In genomic region chr19:15449620-15450527, GRCh38 we compare ENCODE assay signal across 1 cellular context.
TF ChIP-seq lines count a peak whose summit lies in the region.

Gene WIZ, minus strand, starts transcription at chr19:15449956. Its CDS starts 1,649 bp downstream, at chr19:15448307.

TF ChIP-seq in K562, 482 proteins besides CTCF, POLR2A, EP300 and RAD21 (continued from another document):
- TF ChIP-seq NR2C1 (IDR thresholded peaks at IDR 0.05) (no peak), NR2C1 (tag; IDR thresholded peaks at IDR 0.05) (0 out of 2 replicates have a peak, but pooled peaks have one; percentile 39), PHF8 (IDR thresholded peaks at IDR 0.05; ENCODE audit: borderline replicate concordance, low read length) (peak; percentile 53; the same call in 1 of the 2 replicates), THAP7 (CRISPR knock-in tag; IDR thresholded peaks at IDR 0.05) (peak; percentile 98), GMEB1 (CRISPR knock-in tag; IDR thresholded peaks at IDR 0.05) (0 out of 2 replicates have a peak, but pooled peaks have one; percentile 34), HMGN3 (IDR thresholded peaks at IDR 0.05; ENCODE audit: borderline replicate concordance, extremely low read depth, insufficient read length, low read depth, low read length) (peak; percentile 9), CXXC5 (CRISPR knock-in tag; IDR thresholded peaks at IDR 0.05) (0 out of 2 replicates have a peak, but pooled peaks have one; percentile 42), SIX5 (IDR thresholded peaks at IDR 0.05; ENCODE audit: borderline replicate concordance in 1 of 2, insufficient read depth in 1 of 2, low read depth in 1 of 2, low read length in 2 of 2) (peak; percentile 39 to 71; a peak in 3 of 4 replicates), ELF1 (tag; IDR thresholded peaks at IDR 0.05) (no peak), HCFC1 (IDR thresholded peaks at IDR 0.05; ENCODE audit: low read depth, low read length) (peak; percentile 87), ZBED1 (IDR thresholded peaks at IDR 0.05) (no peak), CTBP1 (IDR thresholded peaks at IDR 0.05; ENCODE audit: borderline replicate concordance) (0 out of 2 replicates have a peak, but pooled peaks have one; percentile 30), ZNF347 (CRISPR knock-in tag; IDR thresholded peaks at IDR 0.05; ENCODE audit: low read depth) (no peak), SNAPC5 (CRISPR knock-in tag; IDR thresholded peaks at IDR 0.05) (no peak), MXI1 (IDR thresholded peaks at IDR 0.05; ENCODE audit: low read depth, low read length) (0 out of 2 replicates have a peak, but pooled peaks have one; percentile 18), RB1 (IDR thresholded peaks at IDR 0.05; ENCODE audit: low read depth) (peak; percentile 58), GATAD2B (IDR thresholded peaks at IDR 0.05; ENCODE audit: borderline replicate concordance) (no peak), SIN3A (IDR thresholded peaks at IDR 0.05; ENCODE audit: borderline replicate concordance in 2 of 2, control insufficient read depth in 1 of 2, low read depth in 2 of 2, low read length in 2 of 2) (peak in 1 of 2 experiments; percentile 60; a peak in 1 of 4 replicates), POLR2G (IDR thresholded peaks at IDR 0.05; ENCODE audit: low read depth, low read length) (peak; percentile 57)
TF ChIP-seq in K562: peak in this region for 43.
